Comparison of ENCODE assay signal across 9 cellular contexts in the genomic region with DNA sequence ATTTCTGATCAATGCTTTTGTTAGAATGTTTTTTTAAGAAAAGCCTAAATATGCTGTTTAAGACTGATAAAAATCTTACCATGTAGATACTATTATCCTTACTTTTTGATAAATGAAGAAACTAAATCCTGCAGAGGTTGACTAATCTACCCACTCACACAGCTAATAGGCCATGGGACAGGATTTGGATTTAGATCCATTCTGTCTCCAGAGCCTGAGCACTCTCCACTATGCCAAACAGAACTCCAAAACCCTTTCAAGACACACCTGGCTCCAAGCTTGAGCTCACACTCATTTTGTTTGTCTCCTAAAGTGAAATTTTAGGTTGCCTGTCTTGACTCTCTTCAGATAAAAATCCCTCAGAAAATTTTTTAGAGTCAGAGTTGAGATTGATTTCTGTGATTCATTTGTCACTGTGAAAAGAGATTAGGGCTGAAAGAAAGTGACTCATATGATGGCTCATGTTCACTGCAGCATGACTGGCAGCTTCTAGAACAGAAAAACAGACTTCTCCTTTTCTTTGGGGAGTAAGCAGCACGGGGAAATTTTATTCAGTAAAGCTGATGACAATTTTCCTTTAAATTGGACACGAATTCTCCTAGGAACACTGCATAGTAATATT.
DNase-seq lines count a peak whose midpoint lies in the region; ATAC-seq, FAIRE-seq and TF ChIP-seq lines count a peak whose summit lies in the region.
"Had no signal": no experiment of that assay in that cellular context is flagged by ENCODE, and none has a peak within 500 bp of the region (broad histone marks: within the 10 kb centered on the region; RNA-seq: fewer than 3 reads in every experiment).

No MANE protein-coding gene starts in this region.

- H3K9me3 ChIP-seq in GM12878 (replicated peaks; ENCODE audit: control insufficient read depth, insufficient read depth, low read length) (no peaks in the 10 kb centered on the region), gastrocnemius medialis (no peaks in the 10 kb centered on the region), transverse colon (no peaks in the 10 kb centered on the region)

- H3K27me3 Mint-ChIP-seq in natural killer cell treated with Interleukin-12 subunit alpha and Interleukin-12 subunit beta and Interleukin-15 and Interleukin-18, amount 100 ng/mL, for 72 hours, result peaks cover 0 to 3% of the 10 kb centered on the region in 2 donors
- H3K27me3 Mint-ChIP-seq: activated naive CD8-positive, alpha-beta T cell had no signal

- intact Hi-C loops in GM12878 (cut with micrococcal nuclease; ENCODE audit: unreplicated experiment), result loop anchor here (2.0 kb wide), 2 partner anchors 255 to 609 kb away; no protein-coding TSS in a partner anchor
- intact Hi-C loops in gastrocnemius medialis (cut with DNase I; ENCODE audit: low total_unique reads), result no loop called here
- intact Hi-C loops in transverse colon (cut with DNase I; ENCODE audit: low total_unique reads), result no loop called here

- no TSS peak for BruUV-seq in GM12878 (replicated peaks; lab: Mats Ljungman, UMichigan)

- peak; percentile 81 for ATAC-seq in GM21447 (IDR thresholded peaks at IDR 0.05; ENCODE audit: unreplicated experiment)
- ATAC-seq in HG03575 (IDR thresholded peaks at IDR 0.05; ENCODE audit: extremely low read depth, insufficient number of reproducible peaks, low FRiP score, unreplicated experiment), result peak; percentile 77
- peak; percentile 98 for ATAC-seq in GM12878
- ATAC-seq in gastrocnemius medialis, result peak; percentile 75 to 82
- no peak for ATAC-seq in natural killer cell treated with Interleukin-12 subunit alpha and Interleukin-12 subunit beta and Interleukin-15 and Interleukin-18, amount 100 ng/mL, for 72 hours

- H4K20me1 ChIP-seq in GM12878 (ENCODE audit: control insufficient read depth, insufficient read depth), result no peaks in the 10 kb centered on the region

- no peak overlapping the region for H3K9ac ChIP-seq in GM12878 (ENCODE audit: control insufficient read depth, insufficient read depth, low read length)

- H3K4me3 ChIP-seq in GM12878 (no peak overlapping the region), gastrocnemius medialis (no peak overlapping the region), transverse colon (no peak overlapping the region)

- H2AFZ ChIP-seq in GM12878 (ENCODE audit: control insufficient read depth, low read depth, low read length), result no peak overlapping the region

- no peak for FAIRE-seq in GM12878 (lab: Jason Lieb, UNC)

- TF ChIP-seq EP300 in GM12878 (IDR thresholded peaks at IDR 0.05; ENCODE audit: borderline replicate concordance in 1 of 2, control insufficient read depth in 1 of 2, low read depth in 2 of 2, low read length in 2 of 2) (no peak), transverse colon (IDR thresholded peaks at IDR 0.05; ENCODE audit: low read depth) (no peak)

- RAD21 ChIA-PET in GM12878 (lab: Charles Lee; ENCODE audit: unreplicated experiment), result interaction anchor here (1.0 kb wide), 1 partner anchor 609 kb away, joined by 3 read pairs; no protein-coding TSS in a partner anchor

- no peaks in the 10 kb centered on the region for H3K9me3 Mint-ChIP-seq in natural killer cell treated with Interleukin-12 subunit alpha and Interleukin-12 subunit beta and Interleukin-15 and Interleukin-18, amount 100 ng/mL, for 72 hours

- H3K27me3 ChIP-seq in GM12878 (replicated peaks in 1 of 2; ENCODE audit: control insufficient read depth in 2 of 2, insufficient read depth in 2 of 2, low read length in 1 of 2) (no peaks in the 10 kb centered on the region), gastrocnemius medialis (no peaks in the 10 kb centered on the region), transverse colon (no peaks in the 10 kb centered on the region)

- no peaks in the 10 kb centered on the region for H3K4me1 Mint-ChIP-seq in natural killer cell treated with Interleukin-12 subunit alpha and Interleukin-12 subunit beta and Interleukin-15 and Interleukin-18, amount 100 ng/mL, for 72 hours (ENCODE audit: low read depth in 2 of 2)

- H3K36me3 ChIP-seq in GM12878 (ENCODE audit: control insufficient read depth in 2 of 2, insufficient read depth in 2 of 2, low read length in 1 of 2) (no peaks in the 10 kb centered on the region), gastrocnemius medialis (no peaks in the 10 kb centered on the region), transverse colon (no peaks in the 10 kb centered on the region)

- no peak overlapping the region for H3K4me2 ChIP-seq in GM12878 (ENCODE audit: control insufficient read depth, insufficient read depth)

- no peak overlapping the region for H3K27ac Mint-ChIP-seq in natural killer cell treated with Interleukin-12 subunit alpha and Interleukin-12 subunit beta and Interleukin-15 and Interleukin-18, amount 100 ng/mL, for 72 hours
- H3K27ac Mint-ChIP-seq: activated naive CD8-positive, alpha-beta T cell had no signal

- 0% methylated on average over 2 of the region's 2 CpGs for WGBS in GM12878 (ENCODE audit: insufficient coverage, insufficient replicate concordance, low lambda C conversion rate, missing lambda C conversion rate)
- 28 to 49% methylated on average over 2 of the region's 2 CpGs for WGBS in transverse colon (ENCODE audit: low coverage in 1 of 2), 2 donors

- no peak for TF ChIP-seq RAD21 in GM12878 (IDR thresholded peaks at IDR 0.05; ENCODE audit: insufficient read depth, low read depth, low read length)

- no peaks in the 10 kb centered on the region for H3K79me2 ChIP-seq in GM12878 (ENCODE audit: control insufficient read depth, insufficient read depth, low read length)

- TF ChIP-seq POLR2A in GM12878 (IDR thresholded peaks at IDR 0.05; ENCODE audit: low read depth, low read length) (no peak), gastrocnemius medialis (IDR thresholded peaks at IDR 0.05) (no peak), transverse colon (IDR thresholded peaks at IDR 0.05) (no peak)

- peak; percentile 52 for DNase-seq in Daoy (ENCODE audit: low read depth)
- no peak for DNase-seq in GM12878 (ENCODE audit: low read depth, low spot score)
- DNase-seq in gastrocnemius medialis, result no peak
- no peak for DNase-seq in transverse colon
- DNase-seq in natural killer cell treated with Interleukin-12 subunit alpha and Interleukin-12 subunit beta and Interleukin-15 and Interleukin-18, amount 100 ng/mL, for 72 hours (ENCODE audit: low spot score), result no peak
- no peak for DNase-seq in SHP77 (lab: John Stamatoyannopoulos, UW)

- TF ChIP-seq CTCF in GM12878 (IDR thresholded peaks at IDR 0.05 in 2 of 3, conservative IDR thresholded peaks at IDR 0.05 in 1 of 3; ENCODE audit: control insufficient read depth in 2 of 3, extremely low read depth in 1 of 3, insufficient read depth in 1 of 3, low read depth in 3 of 3, low read length in 3 of 3), result no peak
- no peak for TF ChIP-seq CTCF in gastrocnemius medialis (IDR thresholded peaks at IDR 0.05 in 4 of 5, conservative IDR thresholded peaks at IDR 0.05 in 1 of 5)
- no peak for TF ChIP-seq CTCF in transverse colon (IDR thresholded peaks at IDR 0.05)

- H3K4me3 Mint-ChIP-seq in natural killer cell treated with Interleukin-12 subunit alpha and Interleukin-12 subunit beta and Interleukin-15 and Interleukin-18, amount 100 ng/mL, for 72 hours, result no peak overlapping the region
- H3K4me3 Mint-ChIP-seq: activated naive CD8-positive, alpha-beta T cell had no signal

- SMC1A ChIA-PET in GM12878 (lab: Charles Lee; ENCODE audit: uncharacterized antibody, unreplicated experiment), result interaction anchor here (1.8 kb wide), 1 partner anchor 609 kb away, joined by 5 read pairs; no protein-coding TSS in a partner anchor

- in situ Hi-C loops in GM12878 (cut with MboI), result loop anchor here (5.0 kb wide), 1 partner anchor 610 kb away; no protein-coding TSS in a partner anchor
- in situ Hi-C loops in gastrocnemius medialis (cut with MboI; ENCODE audit: low sequenced_read_pairs in 4 of 4), result no loop called here
- in situ Hi-C loops in transverse colon (cut with MboI; ENCODE audit: low pct_ligation_motif_present in 1 of 4, low pct_unique_long_range_greater_than_20kb in 1 of 4, low sequenced_read_pairs in 3 of 4), result loop anchor here in 1 of 4 donors (25.0 kb wide), 1 partner anchor 600 kb away; no protein-coding TSS in a partner anchor

- H3K27ac ChIP-seq in GM12878 (ENCODE audit: control insufficient read depth, insufficient read depth), result no peak overlapping the region
- H3K27ac ChIP-seq in gastrocnemius medialis, result no peak overlapping the region
- H3K27ac ChIP-seq in transverse colon, result no peak overlapping the region

- POLR2A ChIA-PET in GM12878 (lab: Charles Lee), result no interaction called here

- CTCF ChIA-PET in GM12878 (lab: Yijun Ruan, JAX), result interaction anchor here (0.6 kb wide), 1 partner anchor 266 kb away, joined by 3 read pairs; no protein-coding TSS in a partner anchor

- no peaks in the 10 kb centered on the region for H3K4me1 ChIP-seq in GM12878 (ENCODE audit: control insufficient read depth, insufficient read depth, low read length)
- no peaks in the 10 kb centered on the region for H3K4me1 ChIP-seq in gastrocnemius medialis
- no peaks in the 10 kb centered on the region for H3K4me1 ChIP-seq in transverse colon

- no peaks in the 10 kb centered on the region for H3K36me3 Mint-ChIP-seq in natural killer cell treated with Interleukin-12 subunit alpha and Interleukin-12 subunit beta and Interleukin-15 and Interleukin-18, amount 100 ng/mL, for 72 hours
- H3K36me3 Mint-ChIP-seq: activated naive CD8-positive, alpha-beta T cell had no signal

TF ChIP-seq in GM12878, 131 proteins besides CTCF, POLR2A, EP300 and RAD21 (continues in another document):
- no peak for TF ChIP-seq FOS (IDR thresholded peaks at IDR 0.05; ENCODE audit: borderline replicate concordance, extremely low read depth, insufficient read length)
- TF ChIP-seq, protein P1, sequence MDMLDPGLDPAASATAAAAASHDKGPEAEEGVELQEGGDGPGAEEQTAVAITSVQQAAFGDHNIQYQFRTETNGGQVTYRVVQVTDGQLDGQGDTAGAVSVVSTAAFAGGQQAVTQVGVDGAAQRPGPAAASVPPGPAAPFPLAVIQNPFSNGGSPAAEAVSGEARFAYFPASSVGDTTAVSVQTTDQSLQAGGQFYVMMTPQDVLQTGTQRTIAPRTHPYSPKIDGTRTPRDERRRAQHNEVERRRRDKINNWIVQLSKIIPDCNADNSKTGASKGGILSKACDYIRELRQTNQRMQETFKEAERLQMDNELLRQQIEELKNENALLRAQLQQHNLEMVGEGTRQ (IDR thresholded peaks at IDR 0.05; ENCODE audit: borderline replicate concordance, low read depth, low read length), result no peak

Comparison
In these comparisons a context has a peak if more than half of its experiments do, and no peak if none do; other contexts are left out.
1. ATAC-seq: peak in GM21447 (single experiment), HG03575 (single experiment), GM12878 (single experiment) and gastrocnemius medialis (2 of 2); none in natural killer cell treated with Interleukin-12 subunit alpha and Interleukin-12 subunit beta and Interleukin-15 and Interleukin-18, amount 100 ng/mL, for 72 hours (0 of 2).